Comparison of ENCODE assay signal across 36 cellular contexts in the genomic region with DNA sequence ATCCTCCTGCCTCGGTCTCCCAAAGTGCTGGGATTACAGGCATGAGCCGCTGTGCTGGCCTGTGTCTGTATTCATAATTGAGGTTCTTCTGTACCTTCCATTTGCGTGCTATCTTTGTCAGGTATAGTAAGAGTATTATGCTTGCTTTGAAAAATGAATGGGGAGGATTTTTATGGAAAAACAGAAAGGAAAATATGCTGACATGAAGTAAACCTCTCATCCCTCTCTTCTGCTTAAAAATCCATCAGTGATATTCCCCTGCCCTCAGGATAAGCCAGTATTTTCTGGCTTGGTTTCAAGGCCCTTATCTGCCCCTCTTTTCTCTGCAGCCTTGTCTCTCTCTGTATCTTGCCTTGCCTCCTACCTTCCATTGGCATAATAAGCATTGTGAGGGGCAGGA.
"Had no signal": no experiment of that assay in that cellular context is flagged by ENCODE, and none has a peak within 500 bp of the region (broad histone marks: within the 10 kb centered on the region; RNA-seq: fewer than 3 reads in every experiment).

No MANE protein-coding gene starts in this region.

- H3K4me3 ChIP-seq: adrenal gland, body of pancreas, breast epithelium had no signal

- H3K4me1 ChIP-seq: adrenal gland, body of pancreas, breast epithelium had no signal

- H3K27me3 ChIP-seq: adrenal gland, body of pancreas, brain microvascular endothelial cell, breast epithelium had no signal

- H3K9me3 ChIP-seq: adrenal gland, body of pancreas had no signal

- FAIRE-seq: astrocyte, TTC549 had no signal

- H3K27ac ChIP-seq: adrenal gland, body of pancreas, brain microvascular endothelial cell, breast epithelium, WERI-Rb-1 had no signal

- ATAC-seq: activated CD4-positive, alpha-beta T cell treated with anti-CD3 and anti-CD28 coated beads for 36 hours; activated CD4-positive, CD25-positive, alpha-beta regulatory T cell treated with anti-CD3 and anti-CD28 coated beads, Interleukin-2, amount 50 U/mL, for 24 hours; activated CD8-positive, alpha-beta T cell treated with anti-CD3 and anti-CD28 coated beads for 36 hours; activated naive CD4-positive, alpha-beta T cell treated with anti-CD3 and anti-CD28 coated beads, Interleukin-2, amount 50 U/mL, for 72 hours; activated T-cell treated with anti-CD3 and anti-CD28 coated beads, Interleukin-2, amount 50 U/mL, for 4 hours; activated T-cell treated with anti-CD3 and anti-CD28 coated beads, Interleukin-2, amount 50 U/mL, for 72 hours; activated T-helper 17 cell treated with anti-CD3 and anti-CD28 coated beads, Interleukin-2, amount 50 U/mL, for 72 hours; body of pancreas; WTC11 had no signal

- DNase-seq: activated CD4-positive, alpha-beta memory T cell treated with anti-CD3 and anti-CD28 coated beads for 36 hours; activated CD4-positive, alpha-beta T cell treated with anti-CD3 and anti-CD28 coated beads for 1 hour; activated CD4-positive, alpha-beta T cell treated with anti-CD3 and anti-CD28 coated beads for 36 hours; activated CD4-positive, alpha-beta T cell treated with anti-CD3 and anti-CD28 coated beads, Interleukin-2, amount 10 ng/mL, durations not matched to agents 24 days and 14 days; activated CD4-positive, alpha-beta T cell treated with anti-CD3 and anti-CD28 coated beads, Interleukin-2, amount 50 U/mL, for 1 hour; activated CD4-positive, alpha-beta T cell treated with anti-CD3 and anti-CD28 coated beads, Interleukin-2, amount 50 U/mL, for 4 hours; activated CD4-positive, CD25-positive, alpha-beta regulatory T cell; activated CD8-positive, alpha-beta memory T cell treated with anti-CD3 and anti-CD28 coated beads, Interleukin-2, amount 50 U/mL, for 4 hours; activated CD8-positive, alpha-beta T cell treated with anti-CD3 and anti-CD28 coated beads for 36 hours; activated effector memory CD4-positive, alpha-beta T cell treated with anti-CD3 and anti-CD28 coated beads, Interleukin-2, amount 50 U/mL, for 16 hours; activated gamma-delta T cell treated with Interleukin-2 at 50 U/mL for 16 hours; activated naive CD4-positive, alpha-beta T cell; activated naive CD4-positive, alpha-beta T cell treated with anti-CD3 and anti-CD28 coated beads for 36 hours; activated naive CD4-positive, alpha-beta T cell treated with anti-CD3 and anti-CD28 coated beads, Interleukin-2, amount 50 U/mL, for 16 hours; activated naive CD8-positive, alpha-beta T cell treated with anti-CD3 and anti-CD28 coated beads for 36 hours; activated T-cell treated with anti-CD3 and anti-CD28 coated beads for 4 hours; activated T-cell treated with anti-CD3 and anti-CD28 coated beads, Interleukin-2, amount 50 U/mL, for 1 hour; activated T-cell treated with anti-CD3 and anti-CD28 coated beads, Interleukin-2, amount 50 U/mL, for 4 hours; activated T-cell treated with anti-CD3 and anti-CD28 coated beads, Interleukin-2, amount 50 U/mL, for 72 hours; adrenal gland; amniotic stem cell; aorta; body of pancreas; brain microvascular endothelial cell; central memory CD4-positive, alpha-beta T cell; T-helper 1 cell; T-helper 2 cell; T-helper 9 cell; WERI-Rb-1 had no signal

- H3K36me3 ChIP-seq: adrenal gland, brain microvascular endothelial cell, breast epithelium, WERI-Rb-1 had no signal
